Comparison of ENCODE assay signal across 3 cellular contexts in genomic region chr7:159006022-159006609, GRCh38.
DNase-seq lines count a peak whose midpoint lies in the region; ATAC-seq, FAIRE-seq and TF ChIP-seq lines count a peak whose summit lies in the region.
"Not testable (repeated sequence)": the region's sequence is repeated elsewhere in the genome, so short reads cannot be mapped to it uniquely, and the experiment has no call there.

No MANE protein-coding gene starts in this region.

- WGBS in K562 (ENCODE audit: insufficient coverage, low coverage, missing lambda C conversion rate), result no CpG with 5 or more reads among the region's 69 CpGs

- in situ Hi-C loops in K562 (cut with MboI), result not testable (repeated sequence)

- intact Hi-C loops in K562 (cut with micrococcal nuclease), result not testable (repeated sequence)

- 0 out of 2 replicates have a peak overlapping the region, but pooled peaks have one; percentile 70 for H3K4me2 ChIP-seq in K562 (ENCODE audit: insufficient read depth, low read length)

- not testable (repeated sequence) for TF ChIP-seq POLR2A in K562 (conservative IDR thresholded peaks at IDR 0.05)

- not testable (repeated sequence) for ATAC-seq in K562

- peaks cover 2 to 44% of the 10 kb centered on the region in 2 experiments; a peak in 3 of 5 replicates for H3K27me3 ChIP-seq in K562 (ENCODE audit: control insufficient read depth in 2 of 2, insufficient read depth in 2 of 2, low read length in 2 of 2)

- H3K27ac ChIP-seq in K562 (ENCODE audit: extremely low read depth, low read depth, low read length), result peak overlapping the region; percentile 74

- DNase-seq in K562 (ENCODE audit: extremely low read depth in 1 of 4, low spot score in 3 of 4); fibroblast of villous mesenchyme (ENCODE audit: low read depth): not testable (repeated sequence)

- H2AFZ ChIP-seq in K562 (ENCODE audit: low read depth, low read length), result peak overlapping the region; percentile 94; the same call in 1 of the 2 replicates

- CTCF ChIA-PET in K562 (lab: Yijun Ruan, JAX; ENCODE audit: low intra/inter-chr PET ratio), result not testable (repeated sequence)

- H3K4me1 ChIP-seq in K562 (replicated peaks in 1 of 2; ENCODE audit: control insufficient read depth in 2 of 2, insufficient read depth in 2 of 2, low read length in 2 of 2), result peaks cover 13 to 26% of the 10 kb centered on the region in 2 experiments; a peak in 4 of 5 replicates

- not testable (repeated sequence) for H3K9me3 ChIP-seq in K562 (replicated peaks; ENCODE audit: control insufficient read depth, insufficient read depth, low read depth, low read length)

- not testable (repeated sequence) for H4K20me1 ChIP-seq in K562 (replicated peaks; ENCODE audit: control insufficient read depth, insufficient read depth, low read length)

- POLR2A ChIA-PET in K562 (lab: Yijun Ruan, JAX), result not testable (repeated sequence)

- not testable (repeated sequence) for FAIRE-seq in K562 (lab: Jason Lieb, UNC)

- peaks cover 21% of the 10 kb centered on the region; the same call in 2 of the 3 replicates for H3K36me3 ChIP-seq in K562 (ENCODE audit: control insufficient read depth, insufficient read depth, low read length)

- peak overlapping the region; percentile 74 to 93; a peak in 1 of 4 replicates for H3K9ac ChIP-seq in K562 (ENCODE audit: insufficient read depth in 1 of 2, low read depth in 2 of 2, low read length in 2 of 2)

- peaks cover 16% of the 10 kb centered on the region; the same call in 2 of the 3 replicates for H3K79me2 ChIP-seq in K562 (ENCODE audit: control insufficient read depth, insufficient read depth, low read length)

- H3K9me1 ChIP-seq in K562 (ENCODE audit: control insufficient read depth, insufficient read depth, low read length), result not testable (repeated sequence)

- H3K4me3 ChIP-seq in GM08714 (ENCODE audit: low read length) (peak overlapping the region; percentile 47; the same call in 1 of the 2 replicates), K562 (peak overlapping the region; percentile 24), fibroblast of villous mesenchyme (ENCODE audit: low read depth, low read length) (peak overlapping the region; percentile 52)

- TF ChIP-seq RAD21 in K562 (CRISPR knock-in tag; conservative IDR thresholded peaks at IDR 0.05 in 1 of 2, IDR thresholded peaks at IDR 0.05 in 1 of 2), result not testable (repeated sequence)

- not testable (repeated sequence) for BruUV-seq in K562 (replicated peaks; lab: Mats Ljungman, UMichigan)

- TF ChIP-seq EP300 in K562 (IDR thresholded peaks at IDR 0.05; ENCODE audit: low read length), result not testable (repeated sequence)

- TF ChIP-seq CTCF in K562 (IDR thresholded peaks at IDR 0.05 in 2 of 3, conservative IDR thresholded peaks at IDR 0.05 in 1 of 3; ENCODE audit: insufficient read depth in 2 of 3, low read depth in 1 of 3, low read length in 3 of 3); fibroblast of villous mesenchyme (IDR thresholded peaks at IDR 0.05; ENCODE audit: insufficient read depth, low read depth, low read length): not testable (repeated sequence)

TF ChIP-seq in K562, 482 proteins besides CTCF, POLR2A, EP300 and RAD21:
- TF ChIP-seq PHF8 (IDR thresholded peaks at IDR 0.05; ENCODE audit: borderline replicate concordance, low read length) (peak; percentile 33; the same call in 1 of the 2 replicates), RBBP5 (IDR thresholded peaks at IDR 0.05; ENCODE audit: borderline replicate concordance, insufficient read depth, low read length, poor library complexity, severe bottlenecking) (peak; percentile 26), RNF2 (IDR thresholded peaks at IDR 0.05) (peak; percentile 9; the same call in 1 of the 2 replicates), GTF2E2 (tag; IDR thresholded peaks at IDR 0.05) (0 out of 2 replicates have a peak, but pooled peaks have one; percentile 39), ETV6 (IDR thresholded peaks at IDR 0.05; ENCODE audit: borderline replicate concordance in 1 of 2, low read depth in 2 of 2, low read length in 1 of 2) (peak in 1 of 2 experiments; percentile 71; a peak in 2 of 4 replicates), ZFX (CRISPR knock-in tag; IDR thresholded peaks at IDR 0.05) (peak; percentile 26; the same call in 1 of the 2 replicates), KDM5B (IDR thresholded peaks at IDR 0.05; ENCODE audit: insufficient replicate concordance, low read depth, low read length) (peak; percentile 4), NR2C2 (tag; IDR thresholded peaks at IDR 0.05) (peak; percentile 66; the same call in 1 of the 2 replicates), RBFOX2 (IDR thresholded peaks at IDR 0.05; ENCODE audit: low read depth, low read length) (peak; percentile 86; the same call in 1 of the 2 replicates), ELF1 (tag; IDR thresholded peaks at IDR 0.05) (peak; percentile 68; the same call in 1 of the 2 replicates), GABPA (tag; conservative IDR thresholded peaks at IDR 0.05; ENCODE audit: low read depth) (peak; percentile 61), POLR2G (IDR thresholded peaks at IDR 0.05; ENCODE audit: low read depth, low read length) (peak; percentile 83)
- TF ChIP-seq, protein P1, sequence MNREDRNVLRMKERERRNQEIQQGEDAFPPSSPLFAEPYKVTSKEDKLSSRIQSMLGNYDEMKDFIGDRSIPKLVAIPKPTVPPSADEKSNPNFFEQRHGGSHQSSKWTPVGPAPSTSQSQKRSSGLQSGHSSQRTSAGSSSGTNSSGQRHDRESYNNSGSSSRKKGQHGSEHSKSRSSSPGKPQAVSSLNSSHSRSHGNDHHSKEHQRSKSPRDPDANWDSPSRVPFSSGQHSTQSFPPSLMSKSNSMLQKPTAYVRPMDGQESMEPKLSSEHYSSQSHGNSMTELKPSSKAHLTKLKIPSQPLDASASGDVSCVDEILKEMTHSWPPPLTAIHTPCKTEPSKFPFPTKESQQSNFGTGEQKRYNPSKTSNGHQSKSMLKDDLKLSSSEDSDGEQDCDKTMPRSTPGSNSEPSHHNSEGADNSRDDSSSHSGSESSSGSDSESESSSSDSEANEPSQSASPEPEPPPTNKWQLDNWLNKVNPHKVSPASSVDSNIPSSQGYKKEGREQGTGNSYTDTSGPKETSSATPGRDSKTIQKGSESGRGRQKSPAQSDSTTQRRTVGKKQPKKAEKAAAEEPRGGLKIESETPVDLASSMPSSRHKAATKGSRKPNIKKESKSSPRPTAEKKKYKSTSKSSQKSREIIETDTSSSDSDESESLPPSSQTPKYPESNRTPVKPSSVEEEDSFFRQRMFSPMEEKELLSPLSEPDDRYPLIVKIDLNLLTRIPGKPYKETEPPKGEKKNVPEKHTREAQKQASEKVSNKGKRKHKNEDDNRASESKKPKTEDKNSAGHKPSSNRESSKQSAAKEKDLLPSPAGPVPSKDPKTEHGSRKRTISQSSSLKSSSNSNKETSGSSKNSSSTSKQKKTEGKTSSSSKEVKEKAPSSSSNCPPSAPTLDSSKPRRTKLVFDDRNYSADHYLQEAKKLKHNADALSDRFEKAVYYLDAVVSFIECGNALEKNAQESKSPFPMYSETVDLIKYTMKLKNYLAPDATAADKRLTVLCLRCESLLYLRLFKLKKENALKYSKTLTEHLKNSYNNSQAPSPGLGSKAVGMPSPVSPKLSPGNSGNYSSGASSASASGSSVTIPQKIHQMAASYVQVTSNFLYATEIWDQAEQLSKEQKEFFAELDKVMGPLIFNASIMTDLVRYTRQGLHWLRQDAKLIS (CRISPR knock-in tag; IDR thresholded peaks at IDR 0.05), result 0 out of 2 replicates have a peak, but pooled peaks have one; percentile 4
- TF ChIP-seq ETV6 (CRISPR knock-in tag; IDR thresholded peaks at IDR 0.05; ENCODE audit: borderline replicate concordance); NR2C2 (CRISPR knock-in tag; IDR thresholded peaks at IDR 0.05): not testable (repeated sequence)
- TF ChIP-seq, protein P2, sequence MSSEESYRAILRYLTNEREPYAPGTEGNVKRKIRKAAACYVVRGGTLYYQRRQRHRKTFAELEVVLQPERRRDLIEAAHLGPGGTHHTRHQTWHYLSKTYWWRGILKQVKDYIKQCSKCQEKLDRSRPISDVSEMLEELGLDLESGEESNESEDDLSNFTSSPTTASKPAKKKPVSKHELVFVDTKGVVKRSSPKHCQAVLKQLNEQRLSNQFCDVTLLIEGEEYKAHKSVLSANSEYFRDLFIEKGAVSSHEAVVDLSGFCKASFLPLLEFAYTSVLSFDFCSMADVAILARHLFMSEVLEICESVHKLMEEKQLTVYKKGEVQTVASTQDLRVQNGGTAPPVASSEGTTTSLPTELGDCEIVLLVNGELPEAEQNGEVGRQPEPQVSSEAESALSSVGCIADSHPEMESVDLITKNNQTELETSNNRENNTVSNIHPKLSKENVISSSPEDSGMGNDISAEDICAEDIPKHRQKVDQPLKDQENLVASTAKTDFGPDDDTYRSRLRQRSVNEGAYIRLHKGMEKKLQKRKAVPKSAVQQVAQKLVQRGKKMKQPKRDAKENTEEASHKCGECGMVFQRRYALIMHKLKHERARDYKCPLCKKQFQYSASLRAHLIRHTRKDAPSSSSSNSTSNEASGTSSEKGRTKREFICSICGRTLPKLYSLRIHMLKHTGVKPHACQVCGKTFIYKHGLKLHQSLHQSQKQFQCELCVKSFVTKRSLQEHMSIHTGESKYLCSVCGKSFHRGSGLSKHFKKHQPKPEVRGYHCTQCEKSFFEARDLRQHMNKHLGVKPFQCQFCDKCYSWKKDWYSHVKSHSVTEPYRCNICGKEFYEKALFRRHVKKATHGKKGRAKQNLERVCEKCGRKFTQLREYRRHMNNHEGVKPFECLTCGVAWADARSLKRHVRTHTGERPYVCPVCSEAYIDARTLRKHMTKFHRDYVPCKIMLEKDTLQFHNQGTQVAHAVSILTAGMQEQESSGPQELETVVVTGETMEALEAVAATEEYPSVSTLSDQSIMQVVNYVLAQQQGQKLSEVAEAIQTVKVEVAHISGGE (CRISPR knock-in tag; IDR thresholded peaks at IDR 0.05), result 0 out of 6 replicates have a peak, but pooled peaks of 1 of the 3 experiments have one; percentile 39
